8 cellular contexts compared by ENCODE assay signal in genomic region chr21:31659286-31660133, GRCh38. TPM values are rescaled to one million over a fixed set of nuclear protein-coding genes. Genes with fewer than 3 reads are reported as not detected.
A peak's percentile ranks its signal among the peaks of the same experiment; 100 is the strongest.
DNase-seq lines count a peak whose midpoint lies in the region; TF ChIP-seq lines count a peak whose summit lies in the region.

Gene SOD1, plus strand, starts transcription at chr21:31659693. Its CDS starts 77 bp downstream, at chr21:31659770.

- peaks cover 13% of the 10 kb centered on the region for H3K4me1 ChIP-seq in SJSA1 (replicated peaks)
- H3K4me1 ChIP-seq in neuron (ENCODE audit: insufficient read depth, low read length) = peaks cover 8% of the 10 kb centered on the region

- H3K9me3 ChIP-seq in SJSA1 (replicated peaks) (no peaks in the 10 kb centered on the region), neuron (ENCODE audit: low read length) (no peaks in the 10 kb centered on the region)

- TF ChIP-seq CTCF in HFF-Myc (IDR thresholded peaks at IDR 0.05; ENCODE audit: low read depth, low read length, missing control alignments) = no peak

- H3K27ac ChIP-seq in SJSA1 = peak within 1 kb of the TSS; percentile 88

- DNase-seq in GM04503 (ENCODE audit: low read depth) (peak; percentile 54), HFF-Myc (ENCODE audit: extremely low read depth, low read depth) (peak; percentile 68), MV-4-11 (lab: John Stamatoyannopoulos, UW) (peak; percentile 89), SJSA1 (ENCODE audit: low read depth in 1 of 2, low spot score in 2 of 2) (peak; percentile 91 to 95), foreskin melanocyte (peak; percentile 88), stromal cell of bone marrow (ENCODE audit: low read depth) (peak; percentile 86)
- peak; percentile 82 to 96 (median 92) for DNase-seq in activated naive CD4-positive, alpha-beta T cell (lab: John Stamatoyannopoulos, UW)

- peak within 1 kb of the TSS; percentile 88 for H2AFZ ChIP-seq in neuron (ENCODE audit: low read depth, low read length)

- H3K4me3 ChIP-seq in HFF-Myc (replicated peaks; ENCODE audit: low read depth, low read length) (peak within 1 kb of the TSS; percentile 90), SJSA1 (peak within 1 kb of the TSS; percentile 96), neuron (ENCODE audit: low read length) (peak within 1 kb of the TSS; percentile 72)

- peaks cover 38% of the 10 kb centered on the region for H3K36me3 ChIP-seq in SJSA1
- H3K36me3 ChIP-seq in neuron (ENCODE audit: insufficient read depth, low read length) = peaks cover 16% of the 10 kb centered on the region

- H3K27me3 ChIP-seq in SJSA1 (replicated peaks) = no peaks in the 10 kb centered on the region
- H3K27me3 ChIP-seq in neuron (ENCODE audit: insufficient read depth, low read length) = no peaks in the 10 kb centered on the region

RNA-seq across cellular contexts. Expression of gene SOD1, which starts in this region (rescaled TPM):
- 434 and 451 TPM in 2 replicates for total RNA-seq in SJSA1 (2014; rRNA removed; shearing (Covaris generic))

Comparison
In these comparisons a context has a peak if more than half of its experiments do, and no peak if none do; other contexts are left out.
1. Peak in every context shown above with its lines: DNase-seq, H3K4me3 ChIP-seq and H3K27ac ChIP-seq.